ENCODE assay signal across 7 cellular contexts in genomic region chrX:49073641-49074575, GRCh38. TPM values are rescaled to one million over a fixed set of nuclear protein-coding genes. Genes with fewer than 3 reads are reported as not detected.
DNase-seq lines count a peak whose midpoint lies in the region; ATAC-seq and TF ChIP-seq lines count a peak whose summit lies in the region.

PRAF2 (minus strand) TSS chrX:49074002; CDS start chrX:49073987, 15 bp downstream.

- H3K4me3 ChIP-seq in coronary artery, result peak within 1 kb of the TSS; percentile 73

- peak within 1 kb of the TSS; percentile 49 to 85 for H3K27ac ChIP-seq in coronary artery
- peak within 1 kb of the TSS; percentile 72 for H3K27ac ChIP-seq in layer of hippocampus (ENCODE audit: low read depth, low read length)

- no peaks in the 10 kb centered on the region for H3K27me3 ChIP-seq in layer of hippocampus (ENCODE audit: control insufficient read depth, insufficient read depth, low read length)

- no peak for TF ChIP-seq CTCF in coronary artery (IDR thresholded peaks at IDR 0.05)

- ATAC-seq in GM18517 (IDR thresholded peaks at IDR 0.05; ENCODE audit: unreplicated experiment) (peak; percentile 67), HG03108 (IDR thresholded peaks at IDR 0.05; ENCODE audit: unreplicated experiment) (peak; percentile 78)

- DNase-seq in NCI-H460 (ENCODE audit: extremely low read depth, low read depth), result peak; percentile 75
- peak; percentile 86 for DNase-seq in activated CD4-positive, alpha-beta T cell treated with anti-CD3 and anti-CD28 coated beads, Interleukin-2, amount 50 U/mL, for 1 hour
- peak; percentile 94 for DNase-seq in coronary artery (ENCODE audit: low spot score)
- DNase-seq in stimulated activated CD4-positive, alpha-beta T cell treated with anti-CD3 and anti-CD28 coated beads, Interleukin-1b, Interleukin-23, amount 100 ng/mL, for 24 hours (ENCODE audit: low read depth in 4 of 4, low spot score in 1 of 4), result peak; percentile 51 to 85 (median 72)

RNA-seq across cellular contexts. Expression of gene PRAF2, which starts in this region (rescaled TPM):
- total RNA-seq in NCI-H460 (2014; rRNA removed; shearing (Covaris generic)), result 8.1 and 11.1 TPM in 2 replicates
- polyA plus RNA-seq in NCI-H460 (2014; cell fraction: nucleus; rRNA removed), result 2.3 and 9.1 TPM in 2 replicates

Comparison
In these comparisons a context has a peak if more than half of its experiments do, and no peak if none do; other contexts are left out.
1. Peak in every context shown above with its lines: DNase-seq, ATAC-seq, H3K4me3 ChIP-seq and H3K27ac ChIP-seq.